Comparison of ENCODE assay signal across 26 cellular contexts in the genomic region with DNA sequence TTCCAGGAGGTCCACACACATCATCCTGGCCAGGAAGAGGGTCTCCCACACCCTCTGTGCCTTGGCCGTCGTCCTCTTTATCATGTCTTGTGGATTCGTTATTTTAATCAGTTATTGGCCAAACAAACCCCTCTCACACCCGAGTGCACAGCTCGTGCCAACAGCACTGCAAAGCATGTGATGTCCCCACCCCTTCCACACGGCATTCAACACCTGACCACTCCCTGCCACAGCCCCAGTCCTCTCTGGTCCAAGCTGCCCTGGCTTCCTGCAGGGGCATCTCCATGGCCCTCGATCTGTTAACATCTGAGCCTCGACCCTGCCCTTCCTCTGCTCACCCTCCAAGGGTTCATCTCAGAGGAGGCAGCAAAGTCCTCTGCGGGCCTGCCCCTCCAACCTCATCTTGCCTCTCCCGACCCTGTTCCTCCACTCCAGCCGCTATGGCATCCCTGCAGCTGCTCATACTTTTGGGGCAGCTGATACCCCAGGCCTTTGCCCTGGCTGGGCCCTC. TPM values are rescaled to one million over a fixed set of nuclear protein-coding genes. Genes with fewer than 3 reads are reported as not detected.
DNase-seq lines count a peak whose midpoint lies in the region; ATAC-seq and TF ChIP-seq lines count a peak whose summit lies in the region.
"Had no signal": no experiment of that assay in that cellular context is flagged by ENCODE, and none has a peak within 500 bp of the region (broad histone marks: within the 10 kb centered on the region; RNA-seq: fewer than 3 reads in every experiment).

No MANE protein-coding gene starts in this region.

- H3K4me1 ChIP-seq in HEK293 (ENCODE audit: control insufficient read depth, insufficient read depth, low read length) = no peaks in the 10 kb centered on the region

- H3K4me1 Mint-ChIP-seq in chondrocyte (ENCODE audit: low read depth) = peaks cover 26% of the 10 kb centered on the region
- peaks cover 48% of the 10 kb centered on the region for H3K4me1 Mint-ChIP-seq in stimulated activated effector memory CD8-positive, alpha-beta T cell treated with anti-CD3 and anti-CD28 coated beads, Interleukin-12 subunit alpha, Interleukin-12 subunit beta, amount 100 ng/mL, for 72 hours

- no peak overlapping the region for H3K4me3 Mint-ChIP-seq in chondrocyte (ENCODE audit: unreplicated experiment)
- H3K4me3 Mint-ChIP-seq in stimulated activated effector memory CD8-positive, alpha-beta T cell treated with anti-CD3 and anti-CD28 coated beads, Interleukin-12 subunit alpha, Interleukin-12 subunit beta, amount 100 ng/mL, for 72 hours = no peak overlapping the region
- H3K4me3 Mint-ChIP-seq: activated CD4-positive, alpha-beta memory T cell treated with anti-CD3 and anti-CD28 coated beads, Interleukin-2, amount 10 ng/mL, durations not matched to agents 7 days and 5 days; activated naive CD4-positive, alpha-beta T cell treated with anti-CD3 and anti-CD28 coated beads for 36 hours; neural crest cell; T-helper 2 cell treated with Interferon-gamma antibody and Interleukin-4, amounts not matched to agents 5 μg/mL and 100 μg/mL, for 36 hours had no signal

- no peaks in the 10 kb centered on the region for H3K36me3 ChIP-seq in HEK293 (ENCODE audit: control insufficient read depth in 2 of 2, insufficient read depth in 1 of 2, low read length in 2 of 2)
- H3K36me3 ChIP-seq: upper lobe of left lung had no signal

- no peaks in the 10 kb centered on the region for H3K9me3 Mint-ChIP-seq in chondrocyte (ENCODE audit: low read depth)
- H3K9me3 Mint-ChIP-seq in stimulated activated effector memory CD8-positive, alpha-beta T cell treated with anti-CD3 and anti-CD28 coated beads, Interleukin-12 subunit alpha, Interleukin-12 subunit beta, amount 100 ng/mL, for 72 hours = no peaks in the 10 kb centered on the region
- H3K9me3 Mint-ChIP-seq: activated CD4-positive, alpha-beta memory T cell treated with anti-CD3 and anti-CD28 coated beads, Interleukin-2, amount 10 ng/mL, durations not matched to agents 7 days and 5 days; activated naive CD4-positive, alpha-beta T cell treated with anti-CD3 and anti-CD28 coated beads for 36 hours; neural crest cell; T-helper 2 cell treated with Interferon-gamma antibody and Interleukin-4, amounts not matched to agents 5 μg/mL and 100 μg/mL, for 36 hours had no signal

- peak; percentile 55 for DNase-seq in activated effector memory CD4-positive, alpha-beta T cell treated with anti-CD3 and anti-CD28 coated beads, Interleukin-2, amount 50 U/mL, for 16 hours
- DNase-seq in activated effector memory CD4-positive, alpha-beta T cell treated with Interleukin-2 at 50 U/mL for 16 hours = no peak
- DNase-seq in chondrocyte (ENCODE audit: low spot score) (peak; percentile 80), AG08396 (ENCODE audit: low spot score) (no peak), NCI-H2081 treated with DMSO at 0.1 percent for 48 hours (lab: John Stamatoyannopoulos, UW) (no peak)
- no peak for DNase-seq in stimulated activated effector memory CD8-positive, alpha-beta T cell treated with anti-CD3 and anti-CD28 coated beads, Interleukin-12 subunit alpha, Interleukin-12 subunit beta, amount 100 ng/mL, for 72 hours (ENCODE audit: low spot score in 2 of 2)
- DNase-seq: ACHN; activated CD4-positive, alpha-beta memory T cell treated with anti-CD3 and anti-CD28 coated beads, Interleukin-2, amount 10 ng/mL, durations not matched to agents 7 days and 5 days; activated naive CD4-positive, alpha-beta T cell treated with anti-CD3 and anti-CD28 coated beads for 36 hours; activated T-cell treated with anti-CD3 and anti-CD28 coated beads, Interleukin-2, amount 50 U/mL, for 1 hour; anterior cingulate cortex; caudate nucleus; NCI-H1092 treated with DMSO at 0.1 percent for 48 hours; NCI-H187 treated with DMSO at 0.1 percent for 48 hours had no signal

- no peak for TF ChIP-seq CTCF in HEK293 (tag by site-specific recombination; IDR thresholded peaks at IDR 0.05)
- no peak for TF ChIP-seq CTCF in chondrocyte (IDR thresholded peaks at IDR 0.05)

- CTCF ChIA-PET in HEK293 (lab: Yijun Ruan, JAX) = no interaction called here

- H3K27me3 Mint-ChIP-seq in chondrocyte (ENCODE audit: low read depth) = peaks cover 7% of the 10 kb centered on the region

- no peaks in the 10 kb centered on the region for H3K36me3 Mint-ChIP-seq in chondrocyte (ENCODE audit: low read depth)
- H3K36me3 Mint-ChIP-seq in stimulated activated effector memory CD8-positive, alpha-beta T cell treated with anti-CD3 and anti-CD28 coated beads, Interleukin-12 subunit alpha, Interleukin-12 subunit beta, amount 100 ng/mL, for 72 hours = peaks cover 2% of the 10 kb centered on the region

- H3K27ac Mint-ChIP-seq in chondrocyte (ENCODE audit: unreplicated experiment) = no peak overlapping the region
- H3K27ac Mint-ChIP-seq in stimulated activated effector memory CD8-positive, alpha-beta T cell treated with anti-CD3 and anti-CD28 coated beads, Interleukin-12 subunit alpha, Interleukin-12 subunit beta, amount 100 ng/mL, for 72 hours = peak overlapping the region; percentile 17
- H3K27ac Mint-ChIP-seq: activated CD4-positive, alpha-beta memory T cell treated with anti-CD3 and anti-CD28 coated beads, Interleukin-2, amount 10 ng/mL, durations not matched to agents 7 days and 5 days; activated naive CD4-positive, alpha-beta T cell treated with anti-CD3 and anti-CD28 coated beads for 36 hours; progenitor cell of endocrine pancreas; T-helper 2 cell treated with Interferon-gamma antibody and Interleukin-4, amounts not matched to agents 5 μg/mL and 100 μg/mL, for 36 hours had no signal

- H3K4me3 ChIP-seq in HEK293 (ENCODE audit: low read depth, low read length) = no peak overlapping the region
- H3K4me3 ChIP-seq: dorsolateral prefrontal cortex, upper lobe of left lung had no signal

- no peaks in the 10 kb centered on the region for H3K9me3 ChIP-seq in HEK293 (ENCODE audit: control insufficient read depth, insufficient read depth, low read depth, low read length)
- H3K9me3 ChIP-seq: upper lobe of left lung had no signal

- ATAC-seq in stimulated activated effector memory CD8-positive, alpha-beta T cell treated with anti-CD3 and anti-CD28 coated beads, Interleukin-12 subunit alpha, Interleukin-12 subunit beta, amount 100 ng/mL, for 72 hours = no peak
- ATAC-seq in HG03457 (IDR thresholded peaks at IDR 0.05; ENCODE audit: unreplicated experiment) = no peak
- ATAC-seq: HepG2, SK-N-SH treated with all-trans-retinoic acid at 6 μM for 48 hours had no signal

- H3K27ac ChIP-seq in HEK293 (ENCODE audit: extremely low read depth, low read depth, low read length) = no peak overlapping the region
- H3K27ac ChIP-seq: C4-2B, dorsolateral prefrontal cortex, HL-60, RWPE1, upper lobe of left lung had no signal

- POLR2A ChIA-PET in HEK293 (lab: Yijun Ruan, JAX) = interaction anchor here (0.6 kb wide), 1 partner anchor 155 kb away, joined by 3 read pairs; no protein-coding TSS in a partner anchor

TF ChIP-seq in HEK293, 187 proteins besides CTCF, POLR2A, EP300 and RAD21:
- TF ChIP-seq KLF1 (tag by site-specific recombination; IDR thresholded peaks at IDR 0.05) (peak; percentile 23; the same call in 1 of the 2 replicates), ZNF23 (tag by site-specific recombination; IDR thresholded peaks at IDR 0.05; ENCODE audit: borderline replicate concordance) (no peak)

RNA-seq across cellular contexts. Expression of a gene that starts 14.0 kb away (rescaled TPM):
- 0.87 TPM in 1 of 3 replicates, not detected in the others for total RNA-seq in chondrocyte
- total RNA-seq: activated CD4-positive, alpha-beta memory T cell treated with anti-CD3 and anti-CD28 coated beads, Interleukin-2, amount 10 ng/mL, durations not matched to agents 7 days and 5 days had no signal

Comparison
In these comparisons a context has a peak if more than half of its experiments do, and no peak if none do; other contexts are left out.
1. DNase-seq: peak in activated effector memory CD4-positive, alpha-beta T cell treated with anti-CD3 and anti-CD28 coated beads, Interleukin-2, amount 50 U/mL, for 16 hours (single experiment) and chondrocyte (single experiment); none in activated effector memory CD4-positive, alpha-beta T cell treated with Interleukin-2 at 50 U/mL for 16 hours (single experiment), stimulated activated effector memory CD8-positive, alpha-beta T cell treated with anti-CD3 and anti-CD28 coated beads, Interleukin-12 subunit alpha, Interleukin-12 subunit beta, amount 100 ng/mL, for 72 hours (0 of 2), AG08396 (single experiment) and NCI-H2081 treated with DMSO at 0.1 percent for 48 hours (single experiment).